ENCODE assay signal across 29 cellular contexts in the genomic region with DNA sequence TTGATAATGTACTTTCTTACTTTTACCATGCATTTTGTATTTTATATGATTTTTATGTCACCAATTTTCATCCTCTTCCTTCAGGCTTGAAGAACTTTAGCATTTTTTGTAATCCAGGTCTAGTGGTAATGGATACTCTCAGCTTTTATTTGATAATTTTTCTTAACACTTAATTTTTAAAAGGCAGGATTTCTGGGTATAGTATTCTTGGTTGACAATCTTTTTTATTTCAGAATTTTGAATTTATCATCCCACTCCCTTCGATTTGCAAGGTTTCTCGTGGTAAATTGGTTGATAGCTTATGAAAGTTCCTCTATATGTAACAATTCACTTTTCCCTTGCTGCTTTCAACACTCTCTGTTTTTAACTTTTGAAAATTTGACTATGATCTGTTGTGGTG.
A peak's percentile ranks its signal among the peaks of the same experiment; 100 is the strongest.
DNase-seq lines count a peak whose midpoint lies in the region; TF ChIP-seq lines count a peak whose summit lies in the region.
"Had no signal": no experiment of that assay in that cellular context is flagged by ENCODE, and none has a peak within 500 bp of the region (broad histone marks: within the 10 kb centered on the region; RNA-seq: fewer than 3 reads in every experiment).

No MANE protein-coding gene starts in this region.

- H3K4me3 ChIP-seq in HEK293 (ENCODE audit: low read depth, low read length), result no peak overlapping the region
- H3K4me3 ChIP-seq: A549; BLaER1; BLaER1 treated with 17β-estradiol and CSF1 and Interleukin-3, amounts not matched to agents 10 nM and 100 nM had no signal

- no peak for TF ChIP-seq CTCF in HEK293 (tag by site-specific recombination; IDR thresholded peaks at IDR 0.05)

- no peaks in the 10 kb centered on the region for H3K36me3 ChIP-seq in HEK293 (ENCODE audit: control insufficient read depth in 2 of 2, insufficient read depth in 1 of 2, low read length in 2 of 2)
- H3K36me3 ChIP-seq: BE2C had no signal

- no peak overlapping the region for H3K27ac ChIP-seq in HEK293 (ENCODE audit: extremely low read depth, low read depth, low read length)
- H3K27ac ChIP-seq: 22Rv1; A549; BLaER1; BLaER1 treated with 17β-estradiol and CSF1 and Interleukin-3, amounts not matched to agents 10 nM and 100 nM; C4-2B had no signal

- POLR2A ChIA-PET in HEK293 (lab: Yijun Ruan, JAX), result no interaction called here

- CTCF ChIA-PET in HEK293 (lab: Yijun Ruan, JAX), result interaction anchor here (0.7 kb wide), 1 partner anchor 11 kb away, joined by 3 read pairs; no protein-coding TSS in a partner anchor

- H3K4me1 ChIP-seq in HEK293 (ENCODE audit: control insufficient read depth, insufficient read depth, low read length), result no peaks in the 10 kb centered on the region
- H3K4me1 ChIP-seq: A549, BE2C, Caco-2 had no signal

- DNase-seq in amniotic epithelial cell (ENCODE audit: low read depth) (peak; percentile 2), GDM1 (lab: John Stamatoyannopoulos, UW) (no peak)
- DNase-seq in stimulated activated CD4-positive, alpha-beta T cell treated with anti-CD3 and anti-CD28 coated beads, Interleukin-15, amount 100 ng/mL, for 24 hours, result no peak
- DNase-seq: 8988T; ACHN; AML-193; BE2C; C1 segment of cervical spinal cord; Caco-2; Calu3; CD4-positive, alpha-beta memory T cell; CD4-positive, alpha-beta T cell; CD4-positive, CD25-positive, alpha-beta regulatory T cell; CD8-positive, alpha-beta memory T cell; CD8-positive, alpha-beta T cell; COR-L47; DMS 273 treated with DMSO at 0.1 percent for 48 hours; DMS153; DMS53; DMS79; DMS79 treated with DMSO at 0.1 percent for 48 hours; DND-41; EL had no signal

- no peaks in the 10 kb centered on the region for H3K9me3 ChIP-seq in HEK293 (ENCODE audit: control insufficient read depth, insufficient read depth, low read depth, low read length)
- H3K9me3 ChIP-seq: A549, BE2C had no signal

TF ChIP-seq in HEK293, 187 proteins besides CTCF, POLR2A, EP300 and RAD21:
- TF ChIP-seq ZNF132 (tag by site-specific recombination; IDR thresholded peaks at IDR 0.05; ENCODE audit: borderline replicate concordance) (no peak), ZFP37 (tag by site-specific recombination; IDR thresholded peaks at IDR 0.05) (no peak), ZNF133 (tag by site-specific recombination; IDR thresholded peaks at IDR 0.05) (no peak), TRIM28 (IDR thresholded peaks at IDR 0.05; ENCODE audit: borderline replicate concordance, low read length) (0 out of 2 replicates have a peak, but pooled peaks have one; percentile 49), ZFP69B (tag by site-specific recombination; IDR thresholded peaks at IDR 0.05) (no peak), SETDB1 (IDR thresholded peaks at IDR 0.05; ENCODE audit: insufficient read length, low read length) (peak; percentile 98)
